Comparison of ENCODE assay signal across 16 cellular contexts in genomic region chr10:22656056-22656455, GRCh38. TPM values are rescaled to one million over a fixed set of nuclear protein-coding genes. Genes with fewer than 3 reads are reported as not detected.
DNase-seq lines count a peak whose midpoint lies in the region; ATAC-seq and TF ChIP-seq lines count a peak whose summit lies in the region.
"Had no signal": no experiment of that assay in that cellular context is flagged by ENCODE, and none has a peak within 500 bp of the region (broad histone marks: within the 10 kb centered on the region; RNA-seq: fewer than 3 reads in every experiment).

No MANE protein-coding gene starts in this region.

- no peaks in the 10 kb centered on the region for H3K27me3 Mint-ChIP-seq in activated naive CD4-positive, alpha-beta T cell treated with anti-CD3 and anti-CD28 coated beads, Interleukin-2, amount 10 ng/mL, durations not matched to agents 7 days and 5 days
- H3K27me3 Mint-ChIP-seq in activated CD4-positive, alpha-beta memory T cell treated with anti-CD3 and anti-CD28 coated beads, Interleukin-2, amount 10 ng/mL, durations not matched to agents 7 days and 5 days: no peaks in the 10 kb centered on the region

- WGBS in transverse colon (ENCODE audit: low coverage in 1 of 2), 2 donors: 94 to 100% methylated on average over 3 to 7 of the region's 7 CpGs

- H3K27ac Mint-ChIP-seq in activated naive CD4-positive, alpha-beta T cell treated with anti-CD3 and anti-CD28 coated beads, Interleukin-2, amount 10 ng/mL, durations not matched to agents 7 days and 5 days: peak overlapping the region; percentile 88
- peak overlapping the region; percentile 85 for H3K27ac Mint-ChIP-seq in activated CD4-positive, alpha-beta memory T cell treated with anti-CD3 and anti-CD28 coated beads, Interleukin-2, amount 10 ng/mL, durations not matched to agents 7 days and 5 days

- TF ChIP-seq EP300 in transverse colon (IDR thresholded peaks at IDR 0.05; ENCODE audit: low read depth): no peak

- CTCF ChIA-PET in activated naive CD4-positive, alpha-beta T cell treated with anti-CD3 and anti-CD28 coated beads, Interleukin-2, amount 10 ng/mL, durations not matched to agents 7 days and 5 days (lab: Charles Lee): interaction anchor here (1.1 to 3.5 kb wide), 6 partner anchors 13 to 82 kb away, joined by 3 to 15 read pairs (median 8); no protein-coding TSS in a partner anchor
- CTCF ChIA-PET in activated CD4-positive, alpha-beta memory T cell treated with anti-CD3 and anti-CD28 coated beads, Interleukin-2, amount 10 ng/mL, durations not matched to agents 7 days and 5 days (lab: Charles Lee): interaction anchor here (0.9 to 4.5 kb wide), 5 partner anchors 10 to 40 kb away, joined by 3 to 17 read pairs (median 4); no protein-coding TSS in a partner anchor

- no peaks in the 10 kb centered on the region for H3K9me3 Mint-ChIP-seq in activated naive CD4-positive, alpha-beta T cell treated with anti-CD3 and anti-CD28 coated beads, Interleukin-2, amount 10 ng/mL, durations not matched to agents 7 days and 5 days
- no peaks in the 10 kb centered on the region for H3K9me3 Mint-ChIP-seq in activated CD4-positive, alpha-beta memory T cell treated with anti-CD3 and anti-CD28 coated beads, Interleukin-2, amount 10 ng/mL, durations not matched to agents 7 days and 5 days

- intact Hi-C loops in transverse colon (cut with DNase I; ENCODE audit: low total_unique reads): no loop called here

- no peaks in the 10 kb centered on the region for H3K9me3 ChIP-seq in transverse colon

- in situ Hi-C loops in transverse colon (cut with MboI; ENCODE audit: low pct_ligation_motif_present in 1 of 4, low pct_unique_long_range_greater_than_20kb in 1 of 4, low sequenced_read_pairs in 3 of 4): no loop called here

- POLR2A ChIA-PET in activated CD4-positive, alpha-beta memory T cell treated with anti-CD3 and anti-CD28 coated beads, Interleukin-2, amount 10 ng/mL, durations not matched to agents 7 days and 5 days (lab: Charles Lee): interaction anchor here (0.8 to 4.3 kb wide), 14 partner anchors 9 to 315 kb away, joined by 3 to 39 read pairs (median 6); partner anchors contain the start of gene PIP4K2A

- H3K36me3 ChIP-seq in transverse colon: no peaks in the 10 kb centered on the region
- H3K36me3 ChIP-seq: cardiac muscle cell had no signal

- no peak for TF ChIP-seq POLR2A in transverse colon (IDR thresholded peaks at IDR 0.05)

- no peak for DNase-seq in activated naive CD4-positive, alpha-beta T cell treated with anti-CD3 and anti-CD28 coated beads, Interleukin-2, amount 10 ng/mL, durations not matched to agents 7 days and 5 days
- no peak for DNase-seq in activated naive CD4-positive, alpha-beta T cell treated with anti-CD3 and anti-CD28 coated beads, Interleukin-2, amount 50 U/mL, for 16 hours
- DNase-seq in activated CD4-positive, alpha-beta memory T cell treated with anti-CD3 and anti-CD28 coated beads, Interleukin-2, amount 10 ng/mL, durations not matched to agents 7 days and 5 days: no peak
- DNase-seq in left kidney (ENCODE audit: low read depth, low spot score) (peak; percentile 92), transverse colon (no peak), COLO668 (lab: John Stamatoyannopoulos, UW; ENCODE audit: unreplicated experiment) (no peak)
- DNase-seq: activated gamma-delta T cell, AML-193, foreskin melanocyte, Kasumi-1, mesendoderm, OCI-M1 had no signal

- H3K36me3 Mint-ChIP-seq in activated naive CD4-positive, alpha-beta T cell treated with anti-CD3 and anti-CD28 coated beads, Interleukin-2, amount 10 ng/mL, durations not matched to agents 7 days and 5 days: peaks cover 56% of the 10 kb centered on the region
- peaks cover 46% of the 10 kb centered on the region for H3K36me3 Mint-ChIP-seq in activated CD4-positive, alpha-beta memory T cell treated with anti-CD3 and anti-CD28 coated beads, Interleukin-2, amount 10 ng/mL, durations not matched to agents 7 days and 5 days (ENCODE audit: low read depth)

- peak overlapping the region in 3 of 4 donors; percentile 3 to 39 (median 4) for H3K27ac ChIP-seq in transverse colon
- H3K27ac ChIP-seq: cardiac muscle cell, HL-60 had no signal

- H3K4me1 Mint-ChIP-seq in activated naive CD4-positive, alpha-beta T cell treated with anti-CD3 and anti-CD28 coated beads, Interleukin-2, amount 10 ng/mL, durations not matched to agents 7 days and 5 days: peaks cover 97% of the 10 kb centered on the region
- peaks cover 93% of the 10 kb centered on the region for H3K4me1 Mint-ChIP-seq in activated CD4-positive, alpha-beta memory T cell treated with anti-CD3 and anti-CD28 coated beads, Interleukin-2, amount 10 ng/mL, durations not matched to agents 7 days and 5 days

- no peaks in the 10 kb centered on the region for H3K27me3 ChIP-seq in transverse colon
- H3K27me3 ChIP-seq: cardiac muscle cell had no signal

- no peak overlapping the region for H3K4me3 ChIP-seq in transverse colon
- H3K4me3 ChIP-seq: cardiac muscle cell had no signal

- peak overlapping the region; percentile 45 for H3K4me3 Mint-ChIP-seq in activated naive CD4-positive, alpha-beta T cell treated with anti-CD3 and anti-CD28 coated beads, Interleukin-2, amount 10 ng/mL, durations not matched to agents 7 days and 5 days
- H3K4me3 Mint-ChIP-seq in activated CD4-positive, alpha-beta memory T cell treated with anti-CD3 and anti-CD28 coated beads, Interleukin-2, amount 10 ng/mL, durations not matched to agents 7 days and 5 days: peak overlapping the region; percentile 36

- H3K4me1 ChIP-seq in transverse colon: peaks cover 0 to 41% (median 8%) of the 10 kb centered on the region in 4 donors

- TF ChIP-seq CTCF in transverse colon (IDR thresholded peaks at IDR 0.05): no peak

- no peak for ATAC-seq in GM18868 (IDR thresholded peaks at IDR 0.05; ENCODE audit: unreplicated experiment)
- ATAC-seq in HG02642 (IDR thresholded peaks at IDR 0.05; ENCODE audit: poor library complexity, unreplicated experiment): no peak

RNA-seq across cellular contexts. Expression of gene PIP4K2A, which starts 58.3 kb away (rescaled TPM):
- 100 to 1,000 TPM; 126 to 137 TPM for total RNA-seq in activated CD4-positive, alpha-beta memory T cell treated with anti-CD3 and anti-CD28 coated beads, Interleukin-2, amount 10 ng/mL, durations not matched to agents 7 days and 5 days
- total RNA-seq in transverse colon: 10 to 100 TPM in 3 of 4 donors, 1 to 10 TPM in 1; 2.6 to 14.9 (median 12.4) TPM

Comparison
In these comparisons a context has a peak if more than half of its experiments do, and no peak if none do; other contexts are left out.
1. RNA of gene PIP4K2A, which starts 58.3 kb away (total RNA-seq): 126 to 137 TPM in activated CD4-positive, alpha-beta memory T cell treated with anti-CD3 and anti-CD28 coated beads, Interleukin-2, amount 10 ng/mL, durations not matched to agents 7 days and 5 days; 2.6 to 14.9 TPM in transverse colon; every median in the first group is over 4 times any median in the second.